Comparison of ENCODE assay signal across 17 cellular contexts in genomic region chr5:147046226-147046625, GRCh38.
A peak's percentile ranks its signal among the peaks of the same experiment; 100 is the strongest.
DNase-seq lines count a peak whose midpoint lies in the region; ATAC-seq, FAIRE-seq and TF ChIP-seq lines count a peak whose summit lies in the region.
"Had no signal": no experiment of that assay in that cellular context is flagged by ENCODE, and none has a peak within 500 bp of the region (broad histone marks: within the 10 kb centered on the region; RNA-seq: fewer than 3 reads in every experiment).

No MANE protein-coding gene starts in this region.

- H2BK12ac ChIP-seq in mesenchymal stem cell (ENCODE audit: low read length in 2 of 2): no peak overlapping the region

- H2AK5ac ChIP-seq in mesenchymal stem cell (ENCODE audit: low read length, severe bottlenecking): no peak overlapping the region

- no peak overlapping the region for H3K18ac ChIP-seq in mesenchymal stem cell (ENCODE audit: low read depth in 1 of 2, low read length in 2 of 2)

- H3K27ac ChIP-seq in adrenal gland (peak overlapping the region in 2 of 5 donors; percentile 39 to 44), dorsolateral prefrontal cortex (peak overlapping the region in 34 of 59 donors; percentile 1 to 84 (median 48)), mesenchymal stem cell (ENCODE audit: low read length, poor library complexity, severe bottlenecking) (no peak overlapping the region), GM23248 (no peak overlapping the region)
- H3K27ac ChIP-seq: C4-2B had no signal

- H2AFZ ChIP-seq in mesenchymal stem cell (ENCODE audit: low read depth, low read length) (no peak overlapping the region), GM23248 (no peak overlapping the region)

- H3K4ac ChIP-seq in mesenchymal stem cell (ENCODE audit: low read depth in 1 of 2, low read length in 2 of 2): no peak overlapping the region

- H3K9me3 ChIP-seq in adrenal gland (replicated peaks in 1 of 3) (no peaks in the 10 kb centered on the region), mesenchymal stem cell (ENCODE audit: control insufficient read depth, low read length) (no peaks in the 10 kb centered on the region), GM23248 (ENCODE audit: low read depth) (no peaks in the 10 kb centered on the region)
- H3K9me3 ChIP-seq: BE2C had no signal

- H3K79me1 ChIP-seq in mesenchymal stem cell (replicated peaks; ENCODE audit: low read length, poor library complexity, severe bottlenecking): no peaks in the 10 kb centered on the region

- no peaks in the 10 kb centered on the region for H3K9me2 ChIP-seq in GM23248 (ENCODE audit: insufficient read depth)

- peak; percentile 27 for DNase-seq in Ammon's horn (ENCODE audit: low spot score)
- peak; percentile 24 to 59 (median 55) for DNase-seq in adrenal gland
- DNase-seq in dorsolateral prefrontal cortex: no peak
- peak; percentile 4 for DNase-seq in mesenchymal stem cell
- DNase-seq in GM23248: no peak
- DNase-seq in urothelium cell line (ENCODE audit: low spot score): no peak
- DNase-seq: ACHN; BE2C; CD4-positive, alpha-beta memory T cell; DMS79; GOT3; H9 had no signal

- 54 to 60% (median 55%) methylated on average over 2 of the region's 2 CpGs for WGBS in adrenal gland, 4 donors
- WGBS in mesenchymal stem cell: 78% methylated on average over 2 of the region's 2 CpGs
- 20 to 28% methylated on average over 2 of the region's 2 CpGs for WGBS in GM23248 (ENCODE audit: low coverage in 1 of 2, low lambda C conversion rate in 2 of 2, missing lambda C conversion rate in 2 of 2), 2 experiments

- no peak overlapping the region for H2BK120ac ChIP-seq in mesenchymal stem cell (ENCODE audit: low read depth, low read length)

- no peak overlapping the region for H2BK15ac ChIP-seq in mesenchymal stem cell (ENCODE audit: low read depth, poor library complexity, severe bottlenecking)

- TF ChIP-seq CTCF in adrenal gland (IDR thresholded peaks at IDR 0.05) (no peak), dorsolateral prefrontal cortex (IDR thresholded peaks at IDR 0.05 in 54 of 56, conservative IDR thresholded peaks at IDR 0.05 in 2 of 56; ENCODE audit: low read depth in 1 of 56, partially characterized antibody in 56 of 56) (no peak)

- H3F3A ChIP-seq in GM23248 (ENCODE audit: insufficient read depth): no peaks in the 10 kb centered on the region

- no peak overlapping the region for H3K4me2 ChIP-seq in mesenchymal stem cell (ENCODE audit: low read length, poor library complexity, severe bottlenecking)
- H3K4me2 ChIP-seq in GM23248 (ENCODE audit: unreplicated experiment): no peak overlapping the region

- no peak overlapping the region for H4K91ac ChIP-seq in mesenchymal stem cell (ENCODE audit: low read length)

- intact Hi-C loops in adrenal gland (cut with DNase I): no loop called here
- intact Hi-C loops in dorsolateral prefrontal cortex (cut with DNase I): no loop called here

- no peak for TF ChIP-seq POLR2A in adrenal gland (IDR thresholded peaks at IDR 0.05)

- no peak overlapping the region for H2BK5ac ChIP-seq in mesenchymal stem cell (ENCODE audit: low read depth, low read length, poor library complexity, severe bottlenecking)

- no peak overlapping the region for H3K4me3 ChIP-seq in adrenal gland
- H3K4me3 ChIP-seq in dorsolateral prefrontal cortex: no peak overlapping the region
- H3K4me3 ChIP-seq in mesenchymal stem cell (ENCODE audit: insufficient read depth in 1 of 2, low read depth in 1 of 2, low read length in 2 of 2): no peak overlapping the region
- H3K4me3 ChIP-seq in GM23248: no peak overlapping the region
- H3K4me3 ChIP-seq: GM12878 had no signal

- ATAC-seq in GM18873 (IDR thresholded peaks at IDR 0.05; ENCODE audit: low FRiP score, unreplicated experiment) (no peak), HG03196 (IDR thresholded peaks at IDR 0.05; ENCODE audit: unreplicated experiment) (no peak)
- ATAC-seq: GM12878 had no signal

- no peak overlapping the region for H3K23ac ChIP-seq in mesenchymal stem cell (ENCODE audit: low read length in 2 of 2)

- H3K4me1 ChIP-seq in adrenal gland (replicated peaks in 1 of 2) (peaks cover 13 to 19% of the 10 kb centered on the region in 2 donors), mesenchymal stem cell (ENCODE audit: control insufficient read depth, insufficient read depth, low read depth, low read length) (no peaks in the 10 kb centered on the region), GM23248 (ENCODE audit: insufficient read depth) (no peaks in the 10 kb centered on the region)
- H3K4me1 ChIP-seq: BE2C had no signal

- FAIRE-seq in urothelium cell line (lab: Jason Lieb, UNC): no peak
- FAIRE-seq: GM12878, GM18507 had no signal

- no peak overlapping the region for H3K14ac ChIP-seq in mesenchymal stem cell (ENCODE audit: low read length in 2 of 2)

- in situ Hi-C loops in GM23248 (cut with MboI): no loop called here

- H3K27me3 ChIP-seq in adrenal gland (no peaks in the 10 kb centered on the region), dorsolateral prefrontal cortex (no peaks in the 10 kb centered on the region), mesenchymal stem cell (ENCODE audit: control insufficient read depth in 1 of 2, insufficient read depth in 1 of 2, low read length in 2 of 2) (peaks cover 3 to 18% of the 10 kb centered on the region in 2 experiments), GM23248 (replicated peaks; ENCODE audit: insufficient read depth) (no peaks in the 10 kb centered on the region; the same call in 1 of the 2 replicates)
- H3K27me3 ChIP-seq: BE2C had no signal

- no peak overlapping the region for H4K8ac ChIP-seq in mesenchymal stem cell (ENCODE audit: low read length)

- H4K20me1 ChIP-seq in GM23248 (ENCODE audit: insufficient read depth): no peaks in the 10 kb centered on the region

- H3K36me3 ChIP-seq in adrenal gland (replicated peaks in 1 of 2) (no peaks in the 10 kb centered on the region), mesenchymal stem cell (ENCODE audit: control insufficient read depth in 1 of 2, insufficient read depth in 2 of 2, low read depth in 1 of 2, low read length in 2 of 2) (no peaks in the 10 kb centered on the region), GM23248 (ENCODE audit: low read depth) (no peaks in the 10 kb centered on the region)
- H3K36me3 ChIP-seq: BE2C had no signal

- H3K79me2 ChIP-seq in GM23248 (ENCODE audit: insufficient read depth): no peaks in the 10 kb centered on the region

- H3K9ac ChIP-seq in mesenchymal stem cell (ENCODE audit: low read length): no peak overlapping the region
- H3K9ac ChIP-seq in GM23248: no peak overlapping the region

Comparison
In these comparisons a context has a peak if more than half of its experiments do, and no peak if none do; other contexts are left out.
1. DNase-seq: peak in Ammon's horn (single experiment), adrenal gland (7 of 7) and mesenchymal stem cell (single experiment); none in dorsolateral prefrontal cortex (0 of 10), GM23248 (single experiment) and urothelium cell line (single experiment).
2. H3K27ac ChIP-seq: peak in dorsolateral prefrontal cortex (34 of 59); none in mesenchymal stem cell (single experiment) and GM23248 (single experiment).